10 cellular contexts compared by ENCODE assay signal in genomic region chr2:104658149-104658839, GRCh38.
DNase-seq lines count a peak whose midpoint lies in the region; ATAC-seq and TF ChIP-seq lines count a peak whose summit lies in the region.
"Had no signal": no experiment of that assay in that cellular context is flagged by ENCODE, and none has a peak within 500 bp of the region (broad histone marks: within the 10 kb centered on the region; RNA-seq: fewer than 3 reads in every experiment).

No MANE protein-coding gene starts in this region.

- DNase-seq in DMS53 (lab: John Stamatoyannopoulos, UW) (peak; percentile 13), DMS53 treated with DMSO at 0.1 percent for 48 hours (lab: John Stamatoyannopoulos, UW; ENCODE audit: unreplicated experiment) (no peak), adrenal gland (peak; percentile 11 to 69 (median 41)), iPS-NIHi7 (ENCODE audit: extremely low spot score) (peak; percentile 63), activated T-cell treated with anti-CD3 and anti-CD28 coated beads for 4 hours (no peak)
- DNase-seq in stimulated activated naive CD8-positive, alpha-beta T cell treated with anti-CD3 and anti-CD28 coated beads, Interleukin-15, Interleukin-2, amounts not matched to agents 100 U/mL and 50 U/mL, for 24 hours: no peak
- DNase-seq: NCI-H524 had no signal

- H3K9me3 ChIP-seq in adrenal gland (replicated peaks in 1 of 3): no peaks in the 10 kb centered on the region

- H3K36me3 ChIP-seq in adrenal gland (replicated peaks in 1 of 2): no peaks in the 10 kb centered on the region

- no peak overlapping the region for H3K4me3 ChIP-seq in adrenal gland

- no peaks in the 10 kb centered on the region for H3K27me3 ChIP-seq in adrenal gland

- no peak for TF ChIP-seq POLR2A in adrenal gland (IDR thresholded peaks at IDR 0.05)

- intact Hi-C loops in adrenal gland (cut with DNase I): no loop called here

- 25 to 49% (median 44%) methylated on average over 16 to 19 of the region's 19 CpGs for WGBS in adrenal gland, 4 donors

- peak overlapping the region in 1 of 5 donors; percentile 45 for H3K27ac ChIP-seq in adrenal gland
- H3K27ac ChIP-seq: 22Rv1 had no signal

- TF ChIP-seq CTCF in adrenal gland (IDR thresholded peaks at IDR 0.05): no peak

- ATAC-seq in stimulated activated naive CD8-positive, alpha-beta T cell treated with anti-CD3 and anti-CD28 coated beads, Interleukin-15, Interleukin-2, amounts not matched to agents 100 U/mL and 50 U/mL, for 24 hours: peak; percentile 46
- ATAC-seq in HG02840 (IDR thresholded peaks at IDR 0.05; ENCODE audit: low FRiP score, unreplicated experiment): no peak
- no peak for ATAC-seq in GM18870 (IDR thresholded peaks at IDR 0.05; ENCODE audit: unreplicated experiment)

- no peaks in the 10 kb centered on the region for H3K4me1 ChIP-seq in adrenal gland (replicated peaks in 1 of 2)

Comparison
In these comparisons a context has a peak if more than half of its experiments do, and no peak if none do; other contexts are left out.
1. DNase-seq: peak in DMS53 (single experiment), adrenal gland (7 of 7) and iPS-NIHi7 (single experiment); none in DMS53 treated with DMSO at 0.1 percent for 48 hours (single experiment), stimulated activated naive CD8-positive, alpha-beta T cell treated with anti-CD3 and anti-CD28 coated beads, Interleukin-15, Interleukin-2, amounts not matched to agents 100 U/mL and 50 U/mL, for 24 hours (single experiment) and activated T-cell treated with anti-CD3 and anti-CD28 coated beads for 4 hours (single experiment).